In genomic region chr2:47075361-47076125, GRCh38 we compare ENCODE assay signal across 12 cellular contexts.
DNase-seq lines count a peak whose midpoint lies in the region; ATAC-seq, FAIRE-seq and TF ChIP-seq lines count a peak whose summit lies in the region.
"Had no signal": no experiment of that assay in that cellular context is flagged by ENCODE, and none has a peak within 500 bp of the region (broad histone marks: within the 10 kb centered on the region; RNA-seq: fewer than 3 reads in every experiment).

No MANE protein-coding gene starts in this region.

- no peak for TF ChIP-seq CTCF in heart left ventricle (IDR thresholded peaks at IDR 0.05)
- peak; percentile 20 for TF ChIP-seq CTCF in brain microvascular endothelial cell (IDR thresholded peaks at IDR 0.05; ENCODE audit: low read depth, low read length, missing control alignments)
- no peak for TF ChIP-seq CTCF in upper lobe of right lung (IDR thresholded peaks at IDR 0.05)
- TF ChIP-seq CTCF in D721Med (IDR thresholded peaks at IDR 0.05; ENCODE audit: insufficient read depth, missing control alignments) = no peak

- H3K9me3 ChIP-seq in heart left ventricle = no peaks in the 10 kb centered on the region
- H3K9me3 ChIP-seq in mucosa of rectum (ENCODE audit: control insufficient read depth in 2 of 2, low read length in 2 of 2) = no peaks in the 10 kb centered on the region
- no peaks in the 10 kb centered on the region for H3K9me3 ChIP-seq in upper lobe of right lung
- H3K9me3 ChIP-seq: HAP-1 had no signal

- no peak overlapping the region for H3K9ac ChIP-seq in mucosa of rectum (ENCODE audit: low read depth in 1 of 2, low read length in 2 of 2)

- H3K4me1 ChIP-seq in heart left ventricle = peaks cover 24 to 98% (median 68%) of the 10 kb centered on the region in 12 donors
- peaks cover 40 to 62% of the 10 kb centered on the region in 2 donors for H3K4me1 ChIP-seq in mucosa of rectum (ENCODE audit: control insufficient read depth in 2 of 2, insufficient read depth in 2 of 2, low read length in 2 of 2)
- peaks cover 87% of the 10 kb centered on the region for H3K4me1 ChIP-seq in upper lobe of right lung

- ATAC-seq in heart left ventricle (no peak), left ventricle myocardium superior (no peak), upper lobe of right lung (no peak)

- in situ Hi-C loops in brain microvascular endothelial cell (cut with HindIII; ENCODE audit: low pct_ligation_motif_present, low sequenced_read_pairs) = no loop called here

- no peak for TF ChIP-seq POLR2A in heart left ventricle (IDR thresholded peaks at IDR 0.05)

- DNase-seq in heart left ventricle (peak in 1 of 5 donors; percentile 31), left ventricle myocardium superior (no peak), brain microvascular endothelial cell (no peak), upper lobe of right lung (no peak), NCI-H524 (lab: John Stamatoyannopoulos, UW) (no peak), D721Med (ENCODE audit: insufficient read length, low spot score) (no peak), NCI-H1105 (lab: John Stamatoyannopoulos, UW) (no peak)
- DNase-seq: amygdala; CD4-positive, CD25-positive, alpha-beta regulatory T cell; NCI-H69 had no signal

- H3K4me3 ChIP-seq in heart left ventricle (no peak overlapping the region), brain microvascular endothelial cell (ENCODE audit: low read depth, low read length) (no peak overlapping the region), mucosa of rectum (ENCODE audit: low read length in 2 of 2) (no peak overlapping the region), upper lobe of right lung (no peak overlapping the region)
- H3K4me3 ChIP-seq: HAP-1 had no signal

- H3K27me3 ChIP-seq in heart left ventricle = no peaks in the 10 kb centered on the region
- no peaks in the 10 kb centered on the region for H3K27me3 ChIP-seq in brain microvascular endothelial cell (replicated peaks)
- no peaks in the 10 kb centered on the region for H3K27me3 ChIP-seq in mucosa of rectum (ENCODE audit: control insufficient read depth in 2 of 2, insufficient read depth in 2 of 2, low read length in 2 of 2)
- no peaks in the 10 kb centered on the region for H3K27me3 ChIP-seq in upper lobe of right lung

- H3K36me3 ChIP-seq in heart left ventricle = peaks cover 0 to 3% (median 0%) of the 10 kb centered on the region in 9 donors
- H3K36me3 ChIP-seq in brain microvascular endothelial cell (replicated peaks) = no peaks in the 10 kb centered on the region
- H3K36me3 ChIP-seq in mucosa of rectum (ENCODE audit: control insufficient read depth in 2 of 2, insufficient read depth in 2 of 2, low read length in 2 of 2) = peaks cover 0 to 3% of the 10 kb centered on the region in 2 donors
- no peaks in the 10 kb centered on the region for H3K36me3 ChIP-seq in upper lobe of right lung
- H3K36me3 ChIP-seq: HAP-1 had no signal

- FAIRE-seq in D721Med (lab: Jason Lieb, UNC) = no peak

- 65 to 77% (median 74%) methylated on average over 6 of the region's 6 CpGs for WGBS in heart left ventricle, 4 donors

- H3K27ac ChIP-seq in heart left ventricle (peak overlapping the region in 10 of 12 donors; percentile 32 to 98 (median 68)), brain microvascular endothelial cell (peak overlapping the region; percentile 1), mucosa of rectum (ENCODE audit: low read depth in 2 of 2, low read length in 2 of 2) (peak overlapping the region; percentile 13 to 48), upper lobe of right lung (peak overlapping the region; percentile 78)

- intact Hi-C loops in heart left ventricle (cut with DNase I) = no loop called here
- intact Hi-C loops in left ventricle myocardium superior (cut with micrococcal nuclease) = no loop called here
- intact Hi-C loops in upper lobe of right lung (cut with DNase I) = no loop called here

Comparison
In these comparisons a context has a peak if more than half of its experiments do, and no peak if none do; other contexts are left out.
1. H3K27ac ChIP-seq: peak in every context shown above with its lines; median percentile 78 in upper lobe of right lung; 68 in heart left ventricle; 30 in mucosa of rectum; 1 in brain microvascular endothelial cell.